ENCODE assay signal across 11 cellular contexts in genomic region chr15:25543156-25543555, GRCh38.
DNase-seq lines count a peak whose midpoint lies in the region; ATAC-seq and TF ChIP-seq lines count a peak whose summit lies in the region.
"Had no signal": no experiment of that assay in that cellular context is flagged by ENCODE, and none has a peak within 500 bp of the region (broad histone marks: within the 10 kb centered on the region; RNA-seq: fewer than 3 reads in every experiment).

No MANE protein-coding gene starts in this region.

- H3K4me3 ChIP-seq in A673 (ENCODE audit: low read depth, low read length, poor library complexity, severe bottlenecking) (no peak overlapping the region), epithelial cell of esophagus (ENCODE audit: low read length) (no peak overlapping the region)
- H3K4me3 ChIP-seq: mucosa of descending colon had no signal

- peaks cover 7% of the 10 kb centered on the region for H3K4me1 ChIP-seq in A673 (ENCODE audit: insufficient read depth, low read length, poor library complexity, severe bottlenecking)

- DNase-seq in A673 (ENCODE audit: low spot score), result peak; percentile 9
- DNase-seq in NCI-H1105 (lab: John Stamatoyannopoulos, UW), result peak; percentile 20
- peak; percentile 1 for DNase-seq in epithelial cell of esophagus (ENCODE audit: low read depth)
- DNase-seq in midbrain (lab: John Stamatoyannopoulos, UW), result peak; percentile 81
- DNase-seq in HuH-7.5 (ENCODE audit: low spot score), result no peak
- no peak for DNase-seq in NOMO-1 treated with dmso at 0.1 percent for 144 hours (lab: John Stamatoyannopoulos, UW; ENCODE audit: unreplicated experiment)
- DNase-seq in HPDE6-E6E7 (ENCODE audit: extremely low spot score), result no peak
- DNase-seq: central memory CD4-positive, alpha-beta T cell; NCI-H524 had no signal

- CTCF ChIA-PET in A673 (lab: Charles Lee), result no interaction called here

- no peak for ATAC-seq in HG03565 (IDR thresholded peaks at IDR 0.05; ENCODE audit: unreplicated experiment)
- ATAC-seq: mucosa of descending colon had no signal

- TF ChIP-seq CTCF in A673 (conservative IDR thresholded peaks at IDR 0.05; ENCODE audit: low read depth, low read length), result no peak
- TF ChIP-seq CTCF in epithelial cell of esophagus (IDR thresholded peaks at IDR 0.05; ENCODE audit: insufficient read depth, low read depth, low read length, missing control alignments), result no peak

- no peaks in the 10 kb centered on the region for H3K36me3 ChIP-seq in A673 (ENCODE audit: insufficient read depth, low read length, poor library complexity, severe bottlenecking)

- H3K27me3 ChIP-seq in A673 (replicated peaks; ENCODE audit: insufficient read depth, low read depth, low read length, poor library complexity), result no peaks in the 10 kb centered on the region

- POLR2A ChIA-PET in A673 (lab: Charles Lee; ENCODE audit: low non-redundant PET), result no interaction called here

- peaks cover 4% of the 10 kb centered on the region for H3K9me3 ChIP-seq in A673 (ENCODE audit: low read depth, low read length, poor library complexity, severe bottlenecking)

- no TSS peak for BruUV-seq in A673 (replicated peaks; lab: Mats Ljungman, UMichigan)

- intact Hi-C loops in A673 (cut with micrococcal nuclease; ENCODE audit: unreplicated experiment), result no loop called here

- H3K27ac ChIP-seq in A673 (ENCODE audit: low read depth, low read length, poor library complexity, severe bottlenecking), result no peak overlapping the region

Comparison
In these comparisons a context has a peak if more than half of its experiments do, and no peak if none do; other contexts are left out.
1. DNase-seq: peak in A673 (single experiment), NCI-H1105 (single experiment), epithelial cell of esophagus (single experiment) and midbrain (single experiment); none in HuH-7.5 (single experiment), NOMO-1 treated with dmso at 0.1 percent for 144 hours (single experiment) and HPDE6-E6E7 (single experiment).